8 cellular contexts compared by ENCODE assay signal in genomic region chr2:75710220-75710576, GRCh38. TPM values are rescaled to one million over a fixed set of nuclear protein-coding genes. Genes with fewer than 3 reads are reported as not detected.
DNase-seq lines count a peak whose midpoint lies in the region; ATAC-seq, FAIRE-seq and TF ChIP-seq lines count a peak whose summit lies in the region.

No MANE protein-coding gene starts in this region.

- no peak for TF ChIP-seq RAD21 in H1 (IDR thresholded peaks at IDR 0.05 in 1 of 2, conservative IDR thresholded peaks at IDR 0.05 in 1 of 2; ENCODE audit: low read depth in 2 of 2, low read length in 2 of 2)

- H3K23me2 ChIP-seq in H1 (ENCODE audit: low read depth, low read length), result no peaks in the 10 kb centered on the region; the same call in 1 of the 2 replicates

- H3K18ac ChIP-seq in H1 (ENCODE audit: extremely low read depth, low read length), result no peak overlapping the region
- peak overlapping the region; percentile 97 for H3K18ac ChIP-seq in neuronal stem cell (ENCODE audit: low read length)

- H3K79me1 ChIP-seq in H1 (ENCODE audit: low read depth, low read length) (0 out of 2 replicates have a peak, but pooled peaks cover 2% of the 10 kb centered on the region), neuronal stem cell (ENCODE audit: low read depth, low read length) (no peaks in the 10 kb centered on the region)

- TF ChIP-seq EP300 in H1 (IDR thresholded peaks at IDR 0.05; ENCODE audit: borderline replicate concordance in 1 of 2, low read depth in 2 of 2, low read length in 2 of 2), result no peak

- H3K14ac ChIP-seq in H1 (ENCODE audit: insufficient read length), result no peak overlapping the region
- H3K14ac ChIP-seq in neuronal stem cell (ENCODE audit: low read length), result no peak overlapping the region

- H3K27ac ChIP-seq in H1 (ENCODE audit: low read depth, low read length) (peak overlapping the region; percentile 80; the same call in 1 of the 2 replicates), neuronal stem cell (replicated peaks; ENCODE audit: low read length) (peak overlapping the region; percentile 85)

- H3K4ac ChIP-seq in H1 (replicated peaks; ENCODE audit: insufficient read length, low read depth, low read length), result no peak overlapping the region
- no peak overlapping the region for H3K4ac ChIP-seq in neuronal stem cell (ENCODE audit: low read length)

- H3K27me3 ChIP-seq in BJ (ENCODE audit: control insufficient read depth, insufficient read depth, low read length), result no peaks in the 10 kb centered on the region
- no peaks in the 10 kb centered on the region for H3K27me3 ChIP-seq in NT2/D1 (ENCODE audit: insufficient read depth, insufficient read length)
- no peaks in the 10 kb centered on the region for H3K27me3 ChIP-seq in H1 (replicated peaks in 1 of 4; ENCODE audit: control insufficient read depth in 3 of 4, extremely low read depth in 1 of 4, insufficient read depth in 3 of 4, low read length in 3 of 4)
- no peaks in the 10 kb centered on the region for H3K27me3 ChIP-seq in neuronal stem cell (ENCODE audit: control insufficient read depth in 3 of 3, insufficient read depth in 3 of 3, low read depth in 1 of 3, low read length in 3 of 3)

- TF ChIP-seq CTCF in BJ (IDR thresholded peaks at IDR 0.05; ENCODE audit: insufficient read depth, low read depth, low read length), result no peak
- no peak for TF ChIP-seq CTCF in H1 (IDR thresholded peaks at IDR 0.05; ENCODE audit: control extremely low read depth in 1 of 3, insufficient read depth in 1 of 3, low read depth in 1 of 3, low read length in 3 of 3)

- H2BK15ac ChIP-seq in H1 (ENCODE audit: low read length) (no peak overlapping the region), neuronal stem cell (ENCODE audit: low read length) (no peak overlapping the region)

- H2BK5ac ChIP-seq in H1 (ENCODE audit: low read depth, low read length), result no peak overlapping the region
- peak overlapping the region; percentile 93 for H2BK5ac ChIP-seq in neuronal stem cell (ENCODE audit: low read length)

- no peak overlapping the region for H2BK20ac ChIP-seq in H1 (ENCODE audit: low read length)

- no peak overlapping the region for H2AK5ac ChIP-seq in H1 (ENCODE audit: low read depth, low read length)
- no peak overlapping the region for H2AK5ac ChIP-seq in neuronal stem cell (ENCODE audit: low read depth, low read length)

- H3K4me1 ChIP-seq in NT2/D1 (ENCODE audit: insufficient read depth, insufficient read length) (no peaks in the 10 kb centered on the region), H1 (replicated peaks in 1 of 4; ENCODE audit: control insufficient read depth in 3 of 4, insufficient read depth in 4 of 4, low read length in 3 of 4) (peaks cover 0 to 4% (median 2%) of the 10 kb centered on the region in 4 experiments; a peak in 2 of 7 replicates), neuronal stem cell (ENCODE audit: control insufficient read depth in 2 of 2, insufficient read depth in 1 of 2, low read depth in 1 of 2, low read length in 2 of 2) (peaks cover 0 to 2% of the 10 kb centered on the region in 2 donors)

- no peak overlapping the region for H3K56ac ChIP-seq in H1 (replicated peaks; ENCODE audit: insufficient read length, low read depth, low read length)

- DNase-seq in BJ (ENCODE audit: low read depth) (no peak), NT2/D1 (ENCODE audit: low read depth, low spot score) (no peak), H1 (ENCODE audit: low read depth in 1 of 2, low spot score in 2 of 2) (no peak), neuronal stem cell (ENCODE audit: low spot score) (no peak), NCI-H1092 treated with DMSO at 0.1 percent for 48 hours (lab: John Stamatoyannopoulos, UW) (no peak)
- no peak for DNase-seq in activated effector memory CD4-positive, alpha-beta T cell treated with Interleukin-2 at 50 U/mL for 16 hours

- H2BK12ac ChIP-seq in H1 (ENCODE audit: low read depth, low read length) (no peak overlapping the region), neuronal stem cell (ENCODE audit: low read length) (no peak overlapping the region)

- H3K79me2 ChIP-seq in H1 (ENCODE audit: control insufficient read depth in 1 of 2, insufficient read depth in 2 of 2, low read length in 2 of 2), result peaks cover 0 to 20% of the 10 kb centered on the region in 2 experiments; a peak in 2 of 4 replicates

- H3K9ac ChIP-seq in NT2/D1 (ENCODE audit: insufficient read length, low read depth) (peak overlapping the region; percentile 82), H1 (replicated peaks in 1 of 4; ENCODE audit: extremely low read depth in 1 of 4, low read depth in 3 of 4, low read length in 3 of 4) (peak overlapping the region; percentile 66 to 83 (median 78)), neuronal stem cell (ENCODE audit: low read depth, low read length, poor library complexity) (peak overlapping the region; percentile 70)

- H3K9me3 ChIP-seq in NT2/D1 (ENCODE audit: insufficient read depth, low read length), result no peaks in the 10 kb centered on the region
- no peaks in the 10 kb centered on the region; a peak in 1 of 4 replicates for H3K9me3 ChIP-seq in H1 (ENCODE audit: insufficient read depth in 2 of 2, low read depth in 1 of 2, low read length in 1 of 2)
- no peaks in the 10 kb centered on the region for H3K9me3 ChIP-seq in neuronal stem cell (replicated peaks in 1 of 2; ENCODE audit: control insufficient read depth in 2 of 2, insufficient read depth in 1 of 2, low read depth in 1 of 2, low read length in 2 of 2)

- WGBS in H1 (ENCODE audit: extremely low coverage in 1 of 2, insufficient coverage in 1 of 2, insufficient read length in 1 of 2, insufficient replicate concordance in 2 of 2, low coverage in 1 of 2, low lambda C conversion rate in 2 of 2, missing lambda C conversion rate in 1 of 2), 2 experiments, result 4% methylated on average over 10 of the region's 12 CpGs; no CpG with 5 or more reads in 1 of the 2 experiments
- no CpG with 5 or more reads among the region's 12 CpGs for WGBS in neuronal stem cell (ENCODE audit: extremely low coverage in 2 of 2, insufficient read length in 2 of 2, insufficient replicate concordance in 1 of 2), 2 donors

- H4K91ac ChIP-seq in H1 (replicated peaks; ENCODE audit: insufficient read length, low read length) (no peak overlapping the region), neuronal stem cell (ENCODE audit: low read depth, low read length, poor library complexity) (no peak overlapping the region)

- H3K36me3 ChIP-seq in BJ (ENCODE audit: control insufficient read depth, insufficient read depth, low read length) (no peaks in the 10 kb centered on the region), NT2/D1 (ENCODE audit: insufficient read depth, insufficient read length, low read length) (peaks cover 9% of the 10 kb centered on the region), H1 (ENCODE audit: control insufficient read depth in 2 of 4, insufficient read depth in 4 of 4, low read length in 3 of 4) (peaks cover 2 to 11% (median 4%) of the 10 kb centered on the region in 4 experiments; a peak in 2 of 8 replicates), neuronal stem cell (replicated peaks in 1 of 2; ENCODE audit: control insufficient read depth in 2 of 2, insufficient read depth in 2 of 2, low read length in 2 of 2) (no peaks in the 10 kb centered on the region)

- H3K4me2 ChIP-seq in H1 (ENCODE audit: insufficient read depth in 1 of 2, low read depth in 2 of 2, low read length in 2 of 2) (peak overlapping the region; percentile 73 to 74), neuronal stem cell (ENCODE audit: insufficient read depth, low read length, poor library complexity, severe bottlenecking) (peak overlapping the region; percentile 57)

- peak; percentile 25 for ATAC-seq in GM21423 (IDR thresholded peaks at IDR 0.05; ENCODE audit: unreplicated experiment)
- no peak for ATAC-seq in GM19351 (IDR thresholded peaks at IDR 0.05; ENCODE audit: unreplicated experiment)

- H3K4me3 ChIP-seq in BJ (ENCODE audit: low read depth, low read length) (peak overlapping the region; percentile 52), NT2/D1 (ENCODE audit: insufficient read length, low read depth) (peak overlapping the region; percentile 65), H1 (ENCODE audit: extremely low read depth in 1 of 4, insufficient read depth in 2 of 4, low read depth in 3 of 4, low read length in 4 of 4) (peak overlapping the region; percentile 59 to 80 (median 68)), neuronal stem cell (ENCODE audit: low read length in 2 of 2) (peak overlapping the region; percentile 40 to 82)

- no peak overlapping the region for H2BK120ac ChIP-seq in H1 (replicated peaks; ENCODE audit: low read depth, low read length)
- no peak overlapping the region for H2BK120ac ChIP-seq in neuronal stem cell (ENCODE audit: low read depth, low read length)

- FAIRE-seq in H1 (lab: Jason Lieb, UNC), result no peak

- H2AFZ ChIP-seq in H1 (ENCODE audit: low read length) (peak overlapping the region; percentile 93), neuronal stem cell (ENCODE audit: low read length) (peak overlapping the region; percentile 86)

- H4K20me1 ChIP-seq in H1 (replicated peaks in 1 of 2; ENCODE audit: control insufficient read depth in 1 of 2, insufficient read depth in 2 of 2, low read length in 2 of 2), result no peaks in the 10 kb centered on the region

- CTCF ChIA-PET in BJ (lab: Yijun Ruan, JAX), result interaction anchor here (1.0 to 1.3 kb wide), 2 partner anchors 32 to 72 kb away, joined by 3 read pairs; no protein-coding TSS in a partner anchor
- CTCF ChIA-PET in H1 (lab: Charles Lee; ENCODE audit: partially characterized antibody), result interaction anchor here (0.8 kb wide), 1 partner anchor 73 kb away, joined by 3 read pairs; no protein-coding TSS in a partner anchor

- H4K8ac ChIP-seq in H1 (ENCODE audit: extremely low read depth, insufficient read depth, low read length) (peak overlapping the region; percentile 96; the same call in 1 of the 2 replicates), neuronal stem cell (ENCODE audit: low read depth, low read length) (no peak overlapping the region)

- peak overlapping the region; percentile 81 for H4K5ac ChIP-seq in H1 (ENCODE audit: insufficient read length, low read depth, low read length)

- H3K23ac ChIP-seq in H1 (ENCODE audit: insufficient read length) (no peak overlapping the region), neuronal stem cell (ENCODE audit: low read depth, low read length, poor library complexity) (peak overlapping the region; percentile 80)

- no peak for TF ChIP-seq POLR2A in H1 (IDR thresholded peaks at IDR 0.05; ENCODE audit: control extremely low read depth in 1 of 2, low read depth in 2 of 2, low read length in 2 of 2)

- POLR2A ChIA-PET in BJ (lab: Charles Lee), result no interaction called here
- POLR2A ChIA-PET in H1 (lab: Charles Lee; ENCODE audit: partially characterized antibody), result interaction anchor here (0.6 to 1.4 kb wide), 6 partner anchors 10 to 288 kb away, joined by 3 to 4 read pairs (median 4); partner anchors contain the start of gene MRPL19

RNA-seq across cellular contexts. Expression of gene GCFC2, which starts 0.5 kb away (rescaled TPM):
- polyA plus RNA-seq in BJ (2011; rRNA removed), result 6.9 and 11.7 TPM in 2 replicates
- 2.3 and 2.5 TPM in 2 replicates for polyA minus RNA-seq in BJ (2011; rRNA and poly(A)+ RNA removed)
- 17.3 and 19.1 TPM in 2 replicates for total RNA-seq in H1 (2021; fragmentation: NEBNext Ultra II Directional; extraction: Animal tissue kit (Norgen Biotek cat#: 25700))
- 2.6 and 5.6 TPM in 2 replicates for polyA plus RNA-seq in H1 (2011; rRNA removed)
- 5.7 TPM for polyA plus RNA-seq in H1 (2011; cell fraction: cytosol; rRNA removed)
- 6.7 TPM for polyA plus RNA-seq in H1 (2011; cell fraction: nucleus; rRNA removed)
- polyA plus RNA-seq in H1 (2012, experiment 1 of 2), result 6.9 to 12.3 TPM (median 7.8 TPM) in 4 replicates
- polyA plus RNA-seq in H1 (2012, experiment 2 of 2), result 3.1 TPM
- polyA plus RNA-seq in H1 (2013, experiment 1 of 2), result 12.4 TPM
- polyA plus RNA-seq in H1 (2013, experiment 2 of 2), result 10.6 TPM
- polyA minus RNA-seq in H1 (2011; rRNA and poly(A)+ RNA removed), result 6.3 and 10.4 TPM in 2 replicates
- 6.0 TPM for polyA minus RNA-seq in H1 (2011; cell fraction: cytosol; rRNA and poly(A)+ RNA removed)
- 16.6 TPM for polyA minus RNA-seq in H1 (2011; cell fraction: nucleus; rRNA and poly(A)+ RNA removed)
- polyA plus RNA-seq in neuronal stem cell (2013, experiment 1 of 2), result 22.3 TPM
- polyA plus RNA-seq in neuronal stem cell (2013, experiment 2 of 2), result 20.9 TPM
